17 cellular contexts compared by ENCODE assay signal in genomic region chr4:102440498-102440897, GRCh38.
"Had no signal": no experiment of that assay in that cellular context is flagged by ENCODE, and none has a peak within 500 bp of the region (broad histone marks: within the 10 kb centered on the region; RNA-seq: fewer than 3 reads in every experiment).

No MANE protein-coding gene starts in this region.

- H3K4me1 ChIP-seq: colonic mucosa, neural progenitor cell, prostate gland had no signal

- DNase-seq: colonic mucosa; effector CD8-positive, alpha-beta T cell; endodermal cell; esophagus squamous epithelium; kidney; mucosa of descending colon; naive thymus-derived CD4-positive, alpha-beta T cell; stimulated activated CD4-positive, alpha-beta T cell treated with anti-CD3 and anti-CD28 coated beads, Interleukin-2, amount 100 ng/mL, for 24 hours; stimulated activated CD4-positive, alpha-beta T cell treated with anti-CD3 and anti-CD28 coated beads, Interleukin-4, amount 100 ng/mL, for 24 hours; stimulated activated naive CD4-positive, alpha-beta T cell treated with Interleukin-2 at 50 U/mL for 16 hours; stomach; thyroid gland had no signal

- H3K27ac ChIP-seq: colonic mucosa, neural progenitor cell, prostate gland, right atrium auricular region, thyroid gland had no signal

- H3K27me3 ChIP-seq: colonic mucosa, esophagus squamous epithelium, neural progenitor cell, right atrium auricular region, stomach, thyroid gland had no signal

- H3K4me3 ChIP-seq: colonic mucosa, esophagus squamous epithelium, lung, mucosa of descending colon, neural progenitor cell, prostate gland, right atrium auricular region, stomach, thyroid gland had no signal

- H3K36me3 ChIP-seq: colonic mucosa, esophagus squamous epithelium, neural progenitor cell, prostate gland, right atrium auricular region, stomach, thyroid gland had no signal

- H3K9ac ChIP-seq: neural progenitor cell had no signal

- H3K9me3 ChIP-seq: colonic mucosa, esophagus squamous epithelium, mucosa of descending colon, prostate gland, right atrium auricular region, stomach, thyroid gland had no signal

- H3K4me2 ChIP-seq: neural progenitor cell had no signal

- H2AFZ ChIP-seq: neural progenitor cell had no signal

- ATAC-seq: mucosa of descending colon; naive thymus-derived CD4-positive, alpha-beta T cell; stimulated activated effector memory CD8-positive, alpha-beta T cell treated with anti-CD3 and anti-CD28 coated beads, Interleukin-12 subunit alpha, Interleukin-12 subunit beta, amount 100 ng/mL, for 72 hours had no signal
